11 cellular contexts compared by ENCODE assay signal in genomic region chr3:194306109-194306686, GRCh38. TPM values are rescaled to one million over a fixed set of nuclear protein-coding genes. Genes with fewer than 3 reads are reported as not detected.
DNase-seq lines count a peak whose midpoint lies in the region; ATAC-seq, FAIRE-seq and TF ChIP-seq lines count a peak whose summit lies in the region.
"Had no signal": no experiment of that assay in that cellular context is flagged by ENCODE, and none has a peak within 500 bp of the region (broad histone marks: within the 10 kb centered on the region; RNA-seq: fewer than 3 reads in every experiment).

No MANE protein-coding gene starts in this region.

- H3K4me3 Mint-ChIP-seq in T-helper 2 cell treated with Interferon-gamma antibody and Interleukin-4, amounts not matched to agents 5 μg/mL and 100 μg/mL, for 36 hours, result peak overlapping the region; percentile 81

- H2AK5ac ChIP-seq in mesendoderm (ENCODE audit: low read length), result no peak overlapping the region

- H2BK5ac ChIP-seq in mesendoderm (ENCODE audit: low read length), result no peak overlapping the region

- H2BK120ac ChIP-seq in mesendoderm (ENCODE audit: low read depth, low read length), result no peak overlapping the region

- H3K9me3 Mint-ChIP-seq in T-helper 2 cell treated with Interferon-gamma antibody and Interleukin-4, amounts not matched to agents 5 μg/mL and 100 μg/mL, for 36 hours, result peaks cover 5% of the 10 kb centered on the region

- no peak overlapping the region for H3K4ac ChIP-seq in mesendoderm (ENCODE audit: low read depth, low read length)

- no peak for FAIRE-seq in GM12891 (lab: Jason Lieb, UNC)
- FAIRE-seq: TTC549 had no signal

- peak overlapping the region; percentile 96 for H3K27ac Mint-ChIP-seq in T-helper 2 cell treated with Interferon-gamma antibody and Interleukin-4, amounts not matched to agents 5 μg/mL and 100 μg/mL, for 36 hours

- no peak overlapping the region for H3K4me3 ChIP-seq in mesendoderm (ENCODE audit: low read length)
- H3K4me3 ChIP-seq: heart right ventricle had no signal

- peak; percentile 26 for DNase-seq in activated CD8-positive, alpha-beta memory T cell treated with anti-CD3 and anti-CD28 coated beads, Interleukin-2, amount 50 U/mL, for 4 hours
- no peak for DNase-seq in activated CD8-positive, alpha-beta memory T cell treated with anti-CD3 and anti-CD28 coated beads, Interleukin-2, amount 50 U/mL, for 48 hours
- DNase-seq in T-helper 2 cell treated with Interferon-gamma antibody and Interleukin-4, amounts not matched to agents 5 μg/mL and 100 μg/mL, for 36 hours (ENCODE audit: low spot score), result peak; percentile 52
- DNase-seq in germinal center (ENCODE audit: low spot score) (peak; percentile 70), mesendoderm (no peak), kidney tubule cell (ENCODE audit: low spot score) (no peak), GM12891 (ENCODE audit: insufficient read length, low spot score) (no peak)
- DNase-seq: heart right ventricle had no signal

- WGBS in mesendoderm (ENCODE audit: extremely low coverage, insufficient coverage, low lambda C conversion rate), result no CpG with 5 or more reads among the region's 11 CpGs

- peaks cover 3% of the 10 kb centered on the region for H3K27me3 Mint-ChIP-seq in T-helper 2 cell treated with Interferon-gamma antibody and Interleukin-4, amounts not matched to agents 5 μg/mL and 100 μg/mL, for 36 hours (ENCODE audit: low read depth)

- H3K36me3 Mint-ChIP-seq in T-helper 2 cell treated with Interferon-gamma antibody and Interleukin-4, amounts not matched to agents 5 μg/mL and 100 μg/mL, for 36 hours (ENCODE audit: low read depth), result peaks cover 14% of the 10 kb centered on the region

- no peaks in the 10 kb centered on the region for H3K79me1 ChIP-seq in mesendoderm (ENCODE audit: low read length)

- no peak overlapping the region for H3K18ac ChIP-seq in mesendoderm (ENCODE audit: low read length)

- no peak overlapping the region for H4K8ac ChIP-seq in mesendoderm (ENCODE audit: low read depth, low read length)

- TF ChIP-seq POLR2A in GM12891 (IDR thresholded peaks at IDR 0.05; ENCODE audit: low read depth, low read length), result no peak

- H4K5ac ChIP-seq in mesendoderm (ENCODE audit: low read length), result no peak overlapping the region

- H2BK15ac ChIP-seq in mesendoderm (replicated peaks; ENCODE audit: low read depth), result no peak overlapping the region

- no peak overlapping the region for H3K56ac ChIP-seq in mesendoderm (ENCODE audit: low read length)

- no peak overlapping the region for H3K27ac ChIP-seq in mesendoderm (ENCODE audit: low read depth, low read length)
- H3K27ac ChIP-seq: heart right ventricle had no signal

- H3K4me1 Mint-ChIP-seq in T-helper 2 cell treated with Interferon-gamma antibody and Interleukin-4, amounts not matched to agents 5 μg/mL and 100 μg/mL, for 36 hours (ENCODE audit: low read depth), result peaks cover 61% of the 10 kb centered on the region

- no peaks in the 10 kb centered on the region for H3K79me2 ChIP-seq in mesendoderm (ENCODE audit: control insufficient read depth, insufficient read depth, low read length)

- H3K9ac ChIP-seq in mesendoderm (ENCODE audit: low read length), result no peak overlapping the region

- H3K4me2 ChIP-seq in mesendoderm (ENCODE audit: low read length), result no peak overlapping the region

- no peaks in the 10 kb centered on the region for H3K36me3 ChIP-seq in mesendoderm (ENCODE audit: control insufficient read depth, insufficient read depth, low read length)
- H3K36me3 ChIP-seq: heart right ventricle had no signal

- H3K23ac ChIP-seq in mesendoderm (ENCODE audit: low read length), result no peak overlapping the region

- ATAC-seq in HG03139 (IDR thresholded peaks at IDR 0.05; ENCODE audit: unreplicated experiment), result peak; percentile 24

- peaks cover 3% of the 10 kb centered on the region for H3K4me1 ChIP-seq in mesendoderm (ENCODE audit: control insufficient read depth, low read depth, low read length)

- no peaks in the 10 kb centered on the region for H3K27me3 ChIP-seq in mesendoderm (ENCODE audit: insufficient read depth, low read length, poor library complexity)

TF ChIP-seq in GM12891, 5 proteins besides CTCF, POLR2A, EP300 and RAD21:
- TF ChIP-seq POU2F2 (IDR thresholded peaks at IDR 0.05; ENCODE audit: low read depth, low read length) (no peak), PAX5 (IDR thresholded peaks at IDR 0.05; ENCODE audit: insufficient read depth, low read length, severe bottlenecking) (no peak)
TF ChIP-seq in GM12891: peak in this region for 0.

RNA-seq across cellular contexts. Expression of gene CPN2, which starts 44.9 kb away (rescaled TPM):
- polyA plus RNA-seq in mesendoderm (2013, experiment 1 of 2), result 0.01 TPM
- 0.01 TPM for polyA plus RNA-seq in mesendoderm (2013, experiment 2 of 2)
- not detected for polyA plus RNA-seq in GM12891 (2012; ENCODE audit: low read depth, missing spikeins)
- polyA plus RNA-seq: AG04450 had no signal

Comparison
In these comparisons a context has a peak if more than half of its experiments do, and no peak if none do; other contexts are left out.
1. DNase-seq: peak in activated CD8-positive, alpha-beta memory T cell treated with anti-CD3 and anti-CD28 coated beads, Interleukin-2, amount 50 U/mL, for 4 hours (single experiment), T-helper 2 cell treated with Interferon-gamma antibody and Interleukin-4, amounts not matched to agents 5 μg/mL and 100 μg/mL, for 36 hours (single experiment) and germinal center (single experiment); none in activated CD8-positive, alpha-beta memory T cell treated with anti-CD3 and anti-CD28 coated beads, Interleukin-2, amount 50 U/mL, for 48 hours (single experiment), mesendoderm (single experiment), kidney tubule cell (single experiment) and GM12891 (single experiment).